8 cellular contexts compared by ENCODE assay signal in genomic region chr10:60732240-60733188, GRCh38. TPM values are rescaled to one million over a fixed set of nuclear protein-coding genes. Genes with fewer than 3 reads are reported as not detected.
DNase-seq lines count a peak whose midpoint lies in the region; ATAC-seq, FAIRE-seq and TF ChIP-seq lines count a peak whose summit lies in the region.

No MANE protein-coding gene starts in this region.

- peak overlapping the region; percentile 19; the same call in 1 of the 2 replicates for H3K4me2 ChIP-seq in OCI-LY7 (ENCODE audit: low read length)

- CTCF ChIA-PET in HEK293T (lab: Yijun Ruan, JAX) = interaction anchor here (0.9 kb wide), 1 partner anchor 40 kb away, joined by 3 read pairs; no protein-coding TSS in a partner anchor
- CTCF ChIA-PET in OCI-LY7 (lab: Charles Lee; ENCODE audit: unreplicated experiment) = interaction anchor here (0.6 kb wide), 1 partner anchor 198 kb away, joined by 3 read pairs; no protein-coding TSS in a partner anchor

- peak; percentile 81 for FAIRE-seq in GM12892 (lab: Jason Lieb, UNC)

- BruUV-seq in OCI-LY7 (replicated peaks; lab: Mats Ljungman, UMichigan) = no TSS peak

- H3K27me3 ChIP-seq in body of pancreas (no peaks in the 10 kb centered on the region), right lobe of liver (peaks cover 0 to 18% of the 10 kb centered on the region in 2 donors), thoracic aorta (replicated peaks; ENCODE audit: insufficient read depth) (no peaks in the 10 kb centered on the region)

- peak; percentile 70 for ATAC-seq in body of pancreas
- ATAC-seq in right lobe of liver = peak; percentile 39 to 58 (median 50)
- ATAC-seq in thoracic aorta (ENCODE audit: insufficient number of reproducible peaks, low FRiP score, low read depth) = no peak
- no peak for ATAC-seq in HG03025 (IDR thresholded peaks at IDR 0.05; ENCODE audit: low FRiP score, unreplicated experiment)

- intact Hi-C loops in OCI-LY7 (cut with micrococcal nuclease; ENCODE audit: unreplicated experiment) = no loop called here
- intact Hi-C loops in body of pancreas (cut with DNase I) = no loop called here
- intact Hi-C loops in right lobe of liver (cut with DNase I) = no loop called here

- H3K9me2 ChIP-seq in OCI-LY7 (ENCODE audit: insufficient read depth, low read length) = no peaks in the 10 kb centered on the region

- H3K4me1 ChIP-seq in OCI-LY7 (ENCODE audit: insufficient read depth, low read length, poor library complexity, severe bottlenecking) = no peaks in the 10 kb centered on the region
- H3K4me1 ChIP-seq in body of pancreas = peaks cover 16% of the 10 kb centered on the region
- peaks cover 0 to 12% (median 0%) of the 10 kb centered on the region in 4 donors for H3K4me1 ChIP-seq in right lobe of liver
- H3K4me1 ChIP-seq in thoracic aorta (ENCODE audit: control insufficient read depth in 1 of 2, low read depth in 2 of 2) = peaks cover 9 to 10% of the 10 kb centered on the region in 2 donors

- H3K79me2 ChIP-seq in OCI-LY7 (ENCODE audit: insufficient read depth, low read depth, low read length) = no peaks in the 10 kb centered on the region

- H3K36me3 ChIP-seq in OCI-LY7 (ENCODE audit: insufficient read depth, low read length) (no peaks in the 10 kb centered on the region), body of pancreas (replicated peaks in 1 of 2; ENCODE audit: insufficient read depth in 1 of 2, low read depth in 2 of 2) (no peaks in the 10 kb centered on the region), right lobe of liver (no peaks in the 10 kb centered on the region), thoracic aorta (no peaks in the 10 kb centered on the region)

- TF ChIP-seq POLR2A in GM12892 (IDR thresholded peaks at IDR 0.05; ENCODE audit: low read depth, low read length) = no peak
- TF ChIP-seq POLR2A in body of pancreas (IDR thresholded peaks at IDR 0.05) = no peak
- no peak for TF ChIP-seq POLR2A in right lobe of liver (IDR thresholded peaks at IDR 0.05)

- H2AFZ ChIP-seq in OCI-LY7 (ENCODE audit: low read length) = no peak overlapping the region

- POLR2A ChIA-PET in HEK293T (lab: Yijun Ruan, JAX) = no interaction called here
- POLR2A ChIA-PET in OCI-LY7 (lab: Charles Lee) = no interaction called here

- H3K27ac ChIP-seq in OCI-LY7 (ENCODE audit: low read depth, low read length, poor library complexity, severe bottlenecking) (no peak overlapping the region), body of pancreas (peak overlapping the region; percentile 80 to 92 (median 88)), right lobe of liver (peak overlapping the region in 1 of 3 donors; percentile 10), thoracic aorta (no peak overlapping the region)

- TF ChIP-seq CTCF in OCI-LY7 (conservative IDR thresholded peaks at IDR 0.05; ENCODE audit: low read length) (no peak), body of pancreas (IDR thresholded peaks at IDR 0.05) (no peak), right lobe of liver (IDR thresholded peaks at IDR 0.05) (no peak), thoracic aorta (IDR thresholded peaks at IDR 0.05) (no peak)

- H3K9me3 ChIP-seq in OCI-LY7 (ENCODE audit: low read length) (no peaks in the 10 kb centered on the region), body of pancreas (no peaks in the 10 kb centered on the region), right lobe of liver (no peaks in the 10 kb centered on the region), thoracic aorta (no peaks in the 10 kb centered on the region)

- 1 to 8% methylated on average over 24 to 47 of the region's 47 CpGs for WGBS in body of pancreas, 2 donors
- WGBS in right lobe of liver (ENCODE audit: insufficient coverage, low coverage, low lambda C conversion rate, missing lambda C conversion rate) = 8% methylated on average over 26 of the region's 47 CpGs

- DNase-seq in GM12892 (ENCODE audit: insufficient read length) = peak; percentile 9
- DNase-seq in HEK293T (ENCODE audit: extremely low spot score) = peak; percentile 35
- no peak for DNase-seq in OCI-LY7 (ENCODE audit: low spot score)
- peak; percentile 55 to 72 (median 55) for DNase-seq in body of pancreas
- DNase-seq in right lobe of liver = peak in 2 of 3 donors; percentile 24 to 44
- DNase-seq in thoracic aorta (ENCODE audit: low spot score) = no peak
- DNase-seq in foreskin melanocyte = no peak

- H4K20me1 ChIP-seq in OCI-LY7 (ENCODE audit: insufficient read depth, low read length) = no peaks in the 10 kb centered on the region

- H3K4me3 ChIP-seq in OCI-LY7 (ENCODE audit: low read depth, low read length, poor library complexity, severe bottlenecking) = no peak overlapping the region
- peak overlapping the region; percentile 66 to 80 for H3K4me3 ChIP-seq in body of pancreas
- H3K4me3 ChIP-seq in right lobe of liver = peak overlapping the region; percentile 35 to 56 (median 44)
- peak overlapping the region; percentile 78 for H3K4me3 ChIP-seq in thoracic aorta

TF ChIP-seq in HEK293T, 16 proteins besides CTCF, POLR2A, EP300 and RAD21:
- TF ChIP-seq PKNOX1 (IDR thresholded peaks at IDR 0.05) = no peak
- TF ChIP-seq SUZ12 (IDR thresholded peaks at IDR 0.05) = no peak
- TF ChIP-seq BHLHE40 (IDR thresholded peaks at IDR 0.05; ENCODE audit: borderline replicate concordance) = no peak
- no peak for TF ChIP-seq CTBP1 (IDR thresholded peaks at IDR 0.05; ENCODE audit: borderline replicate concordance)
- no peak for TF ChIP-seq LEF1 (IDR thresholded peaks at IDR 0.05; ENCODE audit: borderline replicate concordance)
- TF ChIP-seq FOXK2 (IDR thresholded peaks at IDR 0.05) = no peak
- no peak for TF ChIP-seq HDGF (IDR thresholded peaks at IDR 0.05; ENCODE audit: borderline replicate concordance)
- no peak for TF ChIP-seq ARNT (IDR thresholded peaks at IDR 0.05)
- no peak for TF ChIP-seq SP1 (IDR thresholded peaks at IDR 0.05)

RNA-seq across cellular contexts. Expression of gene CDK1, which starts 45.8 kb away (rescaled TPM):
- 71.5 TPM for polyA plus RNA-seq in GM12892 (2012; ENCODE audit: missing spikeins)
- 145 and 156 TPM in 2 replicates for total RNA-seq in OCI-LY7 (2014; rRNA removed; shearing (Covaris generic))
- total RNA-seq in OCI-LY7 (2022) (155 and 164 TPM in 2 replicates), body of pancreas (under 1 TPM in 1 of 2 donors, not detected in 1; 0.66 TPM), right lobe of liver (1 to 10 TPM in 5 of 6 experiments, not detected in 1; 1.2 to 3.6 (median 3.0) TPM), thoracic aorta (1 to 10 TPM in 1 of 2 donors, under 1 TPM in 1; 0.71 to 2.0 TPM)

Comparison
In these comparisons a context has a peak if more than half of its experiments do, and no peak if none do; other contexts are left out.
1. DNase-seq: peak in GM12892 (single experiment), HEK293T (single experiment), body of pancreas (4 of 4) and right lobe of liver (2 of 3); none in OCI-LY7 (single experiment), thoracic aorta (single experiment) and foreskin melanocyte (single experiment).
2. H3K27ac ChIP-seq: peak in body of pancreas (4 of 4); none in OCI-LY7 (single experiment) and thoracic aorta (0 of 2).
3. ATAC-seq: peak in body of pancreas (single experiment) and right lobe of liver (4 of 4); none in thoracic aorta (single experiment) and HG03025 (single experiment).
4. RNA of gene CDK1, which starts 45.8 kb away (total RNA-seq): 145 to 164 TPM in OCI-LY7; 1.2 to 3.6 TPM in right lobe of liver, 0.71 to 2.0 TPM in thoracic aorta and 0.66 TPM in body of pancreas; every median in the first group is over 10 times any median in the second.